10 cellular contexts compared by ENCODE assay signal in the genomic region with DNA sequence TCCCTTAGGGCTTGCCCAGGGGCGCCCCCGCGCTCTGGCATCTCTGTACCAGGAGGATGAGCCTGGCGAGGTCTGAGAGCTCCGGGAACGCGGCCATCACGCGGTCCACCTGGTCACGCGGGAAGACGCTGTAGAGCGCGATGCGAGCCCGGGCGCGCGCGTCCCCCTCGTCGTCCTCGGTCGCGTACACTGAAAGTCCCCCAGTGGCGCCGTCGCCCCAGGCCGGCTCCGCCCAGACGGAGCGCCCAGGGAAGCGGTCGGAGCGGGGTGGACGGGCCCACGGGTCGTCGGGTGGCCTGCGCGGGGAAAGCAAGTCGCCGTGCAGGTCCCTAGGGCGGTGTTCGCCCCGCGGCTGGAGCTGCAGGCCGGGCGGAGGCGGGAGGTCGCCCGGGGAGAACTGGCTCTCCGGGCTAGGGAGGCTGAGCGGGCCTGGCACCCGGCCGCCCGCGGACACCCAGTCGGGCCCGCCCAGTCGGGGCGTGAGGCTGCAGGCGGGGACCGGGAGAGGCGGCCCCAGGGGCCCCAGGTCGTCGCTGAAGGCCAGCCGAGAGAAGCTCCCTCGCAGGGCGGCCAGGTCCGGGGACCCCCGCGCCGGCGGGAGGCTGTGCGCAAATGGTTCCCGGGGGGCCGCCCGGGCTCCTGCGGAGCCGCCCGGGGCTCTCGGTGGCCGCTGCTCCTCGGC. TPM values are rescaled to one million over a fixed set of nuclear protein-coding genes. Genes with fewer than 3 reads are reported as not detected.
DNase-seq lines count a peak whose midpoint lies in the region; ATAC-seq, FAIRE-seq and TF ChIP-seq lines count a peak whose summit lies in the region.
"Had no signal": no experiment of that assay in that cellular context is flagged by ENCODE, and none has a peak within 500 bp of the region (broad histone marks: within the 10 kb centered on the region; RNA-seq: fewer than 3 reads in every experiment).

No MANE protein-coding gene starts in this region.

- no peak overlapping the region for H3K23ac ChIP-seq in H1 (ENCODE audit: insufficient read length)

- peaks cover 59% of the 10 kb centered on the region for H3K36me3 Mint-ChIP-seq in activated CD4-positive, alpha-beta memory T cell treated with anti-CD3 and anti-CD28 coated beads for 36 hours
- H3K36me3 Mint-ChIP-seq in activated CD4-positive, alpha-beta memory T cell treated with anti-CD3 and anti-CD28 coated beads, Interleukin-2, amount 10 ng/mL, durations not matched to agents 7 days and 5 days (ENCODE audit: low read depth): peaks cover 47% of the 10 kb centered on the region

- no peaks in the 10 kb centered on the region for H3K79me1 ChIP-seq in H1 (ENCODE audit: low read depth, low read length)

- no peak overlapping the region for H3K56ac ChIP-seq in H1 (replicated peaks; ENCODE audit: insufficient read length, low read depth, low read length)

- TF ChIP-seq CTCF in H1 (IDR thresholded peaks at IDR 0.05; ENCODE audit: control extremely low read depth in 1 of 3, insufficient read depth in 1 of 3, low read depth in 1 of 3, low read length in 3 of 3): no peak

- no peaks in the 10 kb centered on the region for H3K9me3 ChIP-seq in H1 (ENCODE audit: insufficient read depth in 2 of 2, low read depth in 1 of 2, low read length in 1 of 2)
- H3K9me3 ChIP-seq in mononuclear cell (ENCODE audit: low read depth, low read length): no peaks in the 10 kb centered on the region
- no peaks in the 10 kb centered on the region for H3K9me3 ChIP-seq in thymus (ENCODE audit: control insufficient read depth)

- H3K4me2 ChIP-seq in H1 (ENCODE audit: insufficient read depth in 1 of 2, low read depth in 2 of 2, low read length in 2 of 2): peak overlapping the region; percentile 73 to 96

- H3K9me3 Mint-ChIP-seq in activated CD4-positive, alpha-beta memory T cell treated with anti-CD3 and anti-CD28 coated beads for 36 hours: no peaks in the 10 kb centered on the region
- no peaks in the 10 kb centered on the region for H3K9me3 Mint-ChIP-seq in activated CD4-positive, alpha-beta memory T cell treated with anti-CD3 and anti-CD28 coated beads, Interleukin-2, amount 10 ng/mL, durations not matched to agents 7 days and 5 days

- no peak for FAIRE-seq in H1 (lab: Jason Lieb, UNC)

- CTCF ChIA-PET in activated CD4-positive, alpha-beta memory T cell treated with anti-CD3 and anti-CD28 coated beads for 36 hours (lab: Charles Lee): interaction anchor here (0.8 kb wide), 1 partner anchor 422 kb away, joined by 3 read pairs; no protein-coding TSS in a partner anchor
- CTCF ChIA-PET in activated CD4-positive, alpha-beta memory T cell treated with anti-CD3 and anti-CD28 coated beads, Interleukin-2, amount 10 ng/mL, durations not matched to agents 7 days and 5 days (lab: Charles Lee): interaction anchor here (4.2 kb wide), 1 partner anchor 19 kb away, joined by 11 read pairs; no protein-coding TSS in a partner anchor
- CTCF ChIA-PET in H1 (lab: Charles Lee; ENCODE audit: partially characterized antibody): interaction anchor here (0.5 to 1.2 kb wide), 3 partner anchors 13 to 463 kb away, joined by 3 to 4 read pairs (median 3); no protein-coding TSS in a partner anchor

- no peak overlapping the region for H3K14ac ChIP-seq in H1 (ENCODE audit: insufficient read length)

- no peaks in the 10 kb centered on the region for H3K79me2 ChIP-seq in H1 (ENCODE audit: control insufficient read depth in 1 of 2, insufficient read depth in 2 of 2, low read length in 2 of 2)

- peaks cover 11% of the 10 kb centered on the region; the same call in 1 of the 2 replicates for H3K23me2 ChIP-seq in H1 (ENCODE audit: low read depth, low read length)

- TF ChIP-seq RAD21 in H1 (IDR thresholded peaks at IDR 0.05 in 1 of 2, conservative IDR thresholded peaks at IDR 0.05 in 1 of 2; ENCODE audit: low read depth in 2 of 2, low read length in 2 of 2): no peak

- no peak overlapping the region for H3K18ac ChIP-seq in H1 (ENCODE audit: extremely low read depth, low read length)

- no peak for DNase-seq in activated CD4-positive, alpha-beta memory T cell treated with anti-CD3 and anti-CD28 coated beads for 36 hours
- no peak for DNase-seq in activated CD4-positive, alpha-beta memory T cell treated with anti-CD3 and anti-CD28 coated beads, Interleukin-2, amount 10 ng/mL, durations not matched to agents 7 days and 5 days
- DNase-seq in H1 (ENCODE audit: low read depth in 1 of 2, low spot score in 2 of 2): peak in 1 of 2 experiments; percentile 64
- no peak for DNase-seq in stimulated activated CD4-positive, alpha-beta T cell treated with anti-CD3 and anti-CD28 coated beads, Interleukin-2, amount 100 ng/mL, for 24 hours
- DNase-seq: dermis blood vessel endothelial cell had no signal

- intact Hi-C loops in activated CD4-positive, alpha-beta memory T cell treated with anti-CD3 and anti-CD28 coated beads for 36 hours (cut with micrococcal nuclease): no loop called here

- H2BK20ac ChIP-seq in H1 (ENCODE audit: low read length): no peak overlapping the region

- ATAC-seq in HG03571 (IDR thresholded peaks at IDR 0.05; ENCODE audit: unreplicated experiment): no peak
- no peak for ATAC-seq in GM18519 (IDR thresholded peaks at IDR 0.05; ENCODE audit: low FRiP score, unreplicated experiment)

- H3K36me3 ChIP-seq in H1 (ENCODE audit: control insufficient read depth in 2 of 4, insufficient read depth in 4 of 4, low read length in 3 of 4) (no peaks in the 10 kb centered on the region), thymus (ENCODE audit: control insufficient read depth, insufficient read depth) (no peaks in the 10 kb centered on the region)

- H4K8ac ChIP-seq in H1 (ENCODE audit: extremely low read depth, insufficient read depth, low read length): peak overlapping the region; percentile 89

- no peaks in the 10 kb centered on the region for H4K20me1 ChIP-seq in H1 (replicated peaks in 1 of 2; ENCODE audit: control insufficient read depth in 1 of 2, insufficient read depth in 2 of 2, low read length in 2 of 2)

- H4K91ac ChIP-seq in H1 (replicated peaks; ENCODE audit: insufficient read length, low read length): no peak overlapping the region

- H2AFZ ChIP-seq in H1 (ENCODE audit: low read length): no peak overlapping the region; the same call in 1 of the 2 replicates

- H3K9ac ChIP-seq in H1 (replicated peaks in 1 of 4; ENCODE audit: extremely low read depth in 1 of 4, low read depth in 3 of 4, low read length in 3 of 4): no peak overlapping the region

- peaks cover 6% of the 10 kb centered on the region for H3K4me1 Mint-ChIP-seq in activated CD4-positive, alpha-beta memory T cell treated with anti-CD3 and anti-CD28 coated beads for 36 hours (ENCODE audit: low read depth)
- peaks cover 10% of the 10 kb centered on the region for H3K4me1 Mint-ChIP-seq in activated CD4-positive, alpha-beta memory T cell treated with anti-CD3 and anti-CD28 coated beads, Interleukin-2, amount 10 ng/mL, durations not matched to agents 7 days and 5 days

- H2BK15ac ChIP-seq in H1 (ENCODE audit: low read length): no peak overlapping the region

- H3K27me3 ChIP-seq in H1 (replicated peaks in 1 of 4; ENCODE audit: control insufficient read depth in 3 of 4, extremely low read depth in 1 of 4, insufficient read depth in 3 of 4, low read length in 3 of 4): peaks cover 16 to 32% (median 30%) of the 10 kb centered on the region in 4 experiments
- H3K27me3 ChIP-seq in mononuclear cell (ENCODE audit: insufficient read depth, low read length): peaks cover 3% of the 10 kb centered on the region
- H3K27me3 ChIP-seq in thymus (ENCODE audit: control insufficient read depth, insufficient read depth): peaks cover 7% of the 10 kb centered on the region

- H3K27ac Mint-ChIP-seq in activated CD4-positive, alpha-beta memory T cell treated with anti-CD3 and anti-CD28 coated beads for 36 hours: peak overlapping the region; percentile 18
- no peak overlapping the region for H3K27ac Mint-ChIP-seq in activated CD4-positive, alpha-beta memory T cell treated with anti-CD3 and anti-CD28 coated beads, Interleukin-2, amount 10 ng/mL, durations not matched to agents 7 days and 5 days

- H3K4me1 ChIP-seq in H1 (replicated peaks in 1 of 4; ENCODE audit: control insufficient read depth in 3 of 4, insufficient read depth in 4 of 4, low read length in 3 of 4) (peaks cover 0 to 1% (median 0%) of the 10 kb centered on the region in 4 experiments; a peak in 2 of 7 replicates), mononuclear cell (ENCODE audit: insufficient read depth, low read length) (peaks cover 15% of the 10 kb centered on the region), thymus (ENCODE audit: control insufficient read depth, insufficient read depth, low read length) (peaks cover 8% of the 10 kb centered on the region)

- TF ChIP-seq EP300 in H1 (IDR thresholded peaks at IDR 0.05; ENCODE audit: borderline replicate concordance in 1 of 2, low read depth in 2 of 2, low read length in 2 of 2): no peak

- H2AK5ac ChIP-seq in H1 (ENCODE audit: low read depth, low read length): no peak overlapping the region

- H3K27ac ChIP-seq in H1 (ENCODE audit: low read depth, low read length) (no peak overlapping the region), thymus (ENCODE audit: low read depth) (no peak overlapping the region)

- 8% methylated on average over 57 of the region's 85 CpGs; no CpG with 5 or more reads in 1 of the 2 experiments for WGBS in H1 (ENCODE audit: extremely low coverage in 1 of 2, insufficient coverage in 1 of 2, insufficient read length in 1 of 2, insufficient replicate concordance in 2 of 2, low coverage in 1 of 2, low lambda C conversion rate in 2 of 2, missing lambda C conversion rate in 1 of 2), 2 experiments
- 11% methylated on average over 85 of the region's 85 CpGs for WGBS in thymus

- H3K4ac ChIP-seq in H1 (replicated peaks; ENCODE audit: insufficient read length, low read depth, low read length): no peak overlapping the region

- no peaks in the 10 kb centered on the region for H3K27me3 Mint-ChIP-seq in activated CD4-positive, alpha-beta memory T cell treated with anti-CD3 and anti-CD28 coated beads for 36 hours
- no peaks in the 10 kb centered on the region for H3K27me3 Mint-ChIP-seq in activated CD4-positive, alpha-beta memory T cell treated with anti-CD3 and anti-CD28 coated beads, Interleukin-2, amount 10 ng/mL, durations not matched to agents 7 days and 5 days
- H3K27me3 Mint-ChIP-seq: CD8-positive, alpha-beta memory T cell had no signal

- no peak overlapping the region for H4K5ac ChIP-seq in H1 (ENCODE audit: insufficient read length, low read depth, low read length)

- no peak overlapping the region for H2BK5ac ChIP-seq in H1 (ENCODE audit: low read depth, low read length)

- no peak overlapping the region for H3K4me3 Mint-ChIP-seq in activated CD4-positive, alpha-beta memory T cell treated with anti-CD3 and anti-CD28 coated beads for 36 hours
- H3K4me3 Mint-ChIP-seq in activated CD4-positive, alpha-beta memory T cell treated with anti-CD3 and anti-CD28 coated beads, Interleukin-2, amount 10 ng/mL, durations not matched to agents 7 days and 5 days: no peak overlapping the region

- H2BK12ac ChIP-seq in H1 (ENCODE audit: low read depth, low read length): peak overlapping the region; percentile 50; the same call in 1 of the 2 replicates

- H2BK120ac ChIP-seq in H1 (replicated peaks; ENCODE audit: low read depth, low read length): no peak overlapping the region

- H3K4me3 ChIP-seq in H1 (ENCODE audit: extremely low read depth in 1 of 4, insufficient read depth in 2 of 4, low read depth in 3 of 4, low read length in 4 of 4) (peak overlapping the region; percentile 46 to 67 (median 50)), mononuclear cell (ENCODE audit: low read length) (peak overlapping the region; percentile 15), thymus (ENCODE audit: low read length) (peak overlapping the region; percentile 43)

- no peak for TF ChIP-seq POLR2A in H1 (IDR thresholded peaks at IDR 0.05; ENCODE audit: control extremely low read depth in 1 of 2, low read depth in 2 of 2, low read length in 2 of 2)

- POLR2A ChIA-PET in activated CD4-positive, alpha-beta memory T cell treated with anti-CD3 and anti-CD28 coated beads for 36 hours (lab: Charles Lee): no interaction called here
- POLR2A ChIA-PET in activated CD4-positive, alpha-beta memory T cell treated with anti-CD3 and anti-CD28 coated beads, Interleukin-2, amount 10 ng/mL, durations not matched to agents 7 days and 5 days (lab: Charles Lee): no interaction called here
- POLR2A ChIA-PET in H1 (lab: Charles Lee; ENCODE audit: partially characterized antibody): interaction anchor here (1.0 to 1.5 kb wide), 3 partner anchors 9 to 397 kb away, joined by 3 to 7 read pairs (median 3); no protein-coding TSS in a partner anchor

RNA-seq across cellular contexts. Expression of a gene that starts 34.0 kb away (rescaled TPM):
- total RNA-seq in activated CD4-positive, alpha-beta memory T cell treated with anti-CD3 and anti-CD28 coated beads for 36 hours: 100 to 1,000 TPM; 124 to 129 TPM
- total RNA-seq in activated CD4-positive, alpha-beta memory T cell treated with anti-CD3 and anti-CD28 coated beads, Interleukin-2, amount 10 ng/mL, durations not matched to agents 7 days and 5 days: 10 to 100 TPM; 37.4 to 37.6 TPM
- total RNA-seq in H1 (2021; fragmentation: NEBNext Ultra II Directional; extraction: Animal tissue kit (Norgen Biotek cat#: 25700)): 0.07 and 0.08 TPM in 2 replicates
- polyA plus RNA-seq in H1 (2011; rRNA removed): 0.05 TPM in 2 replicates
- 0.13 TPM for polyA plus RNA-seq in H1 (2011; cell fraction: cytosol; rRNA removed)
- 0.20 TPM for polyA plus RNA-seq in H1 (2011; cell fraction: nucleus; rRNA removed)
- polyA plus RNA-seq in H1 (2012, experiment 1 of 2): 0.03 to 0.09 TPM in 2 of 4 replicates, not detected in the others
- polyA plus RNA-seq in H1 (2012, experiment 2 of 2): not detected
- 0.10 TPM for polyA plus RNA-seq in H1 (2013, experiment 1 of 2)
- polyA plus RNA-seq in H1 (2013, experiment 2 of 2): 0.04 TPM
- 0.05 and 0.09 TPM in 2 replicates for polyA minus RNA-seq in H1 (2011; rRNA and poly(A)+ RNA removed)
- not detected for polyA minus RNA-seq in H1 (2011; cell fraction: cytosol; rRNA and poly(A)+ RNA removed)
- polyA minus RNA-seq in H1 (2011; cell fraction: nucleus; rRNA and poly(A)+ RNA removed): 0.20 TPM
- 50.7 TPM for total RNA-seq in mononuclear cell
- 5.8 TPM for polyA plus RNA-seq in thymus

RNA-seq across cellular contexts. Expression of a gene that starts 50.8 kb away (rescaled TPM):
- total RNA-seq in activated CD4-positive, alpha-beta memory T cell treated with anti-CD3 and anti-CD28 coated beads for 36 hours: 1 to 10 TPM; 4.8 to 5.8 TPM
- total RNA-seq in activated CD4-positive, alpha-beta memory T cell treated with anti-CD3 and anti-CD28 coated beads, Interleukin-2, amount 10 ng/mL, durations not matched to agents 7 days and 5 days: 1 to 10 TPM; 8.1 to 8.5 TPM
- total RNA-seq in H1 (2021; fragmentation: NEBNext Ultra II Directional; extraction: Animal tissue kit (Norgen Biotek cat#: 25700)): 1.0 and 1.3 TPM in 2 replicates
- 0.09 TPM in 1 of 2 replicates, not detected in the other for polyA plus RNA-seq in H1 (2011; rRNA removed)
- polyA plus RNA-seq in H1 (2011; cell fraction: cytosol; rRNA removed): not detected
- polyA plus RNA-seq in H1 (2011; cell fraction: nucleus; rRNA removed): 0.29 TPM
- polyA plus RNA-seq in H1 (2012, experiment 1 of 2): 0.15 to 0.35 TPM in 2 of 4 replicates, not detected in the others
- polyA plus RNA-seq in H1 (2012, experiment 2 of 2): not detected
- polyA plus RNA-seq in H1 (2013, experiment 1 of 2): 0.22 TPM
- 0.07 TPM for polyA plus RNA-seq in H1 (2013, experiment 2 of 2)
- polyA minus RNA-seq in H1 (2011; rRNA and poly(A)+ RNA removed): 2.1 and 2.5 TPM in 2 replicates
- not detected for polyA minus RNA-seq in H1 (2011; cell fraction: cytosol; rRNA and poly(A)+ RNA removed)
- 6.0 TPM for polyA minus RNA-seq in H1 (2011; cell fraction: nucleus; rRNA and poly(A)+ RNA removed)
- total RNA-seq in mononuclear cell: 16.9 TPM
- 0.25 TPM for polyA plus RNA-seq in thymus

Comparison
In these comparisons a context has a peak if more than half of its experiments do, and no peak if none do; other contexts are left out.
1. RNA of a gene that starts 34.0 kb away (total RNA-seq): 124 to 129 TPM in activated CD4-positive, alpha-beta memory T cell treated with anti-CD3 and anti-CD28 coated beads for 36 hours, 50.7 TPM in mononuclear cell (single experiment) and 37.4 to 37.6 TPM in activated CD4-positive, alpha-beta memory T cell treated with anti-CD3 and anti-CD28 coated beads, Interleukin-2, amount 10 ng/mL, durations not matched to agents 7 days and 5 days; 0.07 to 0.08 TPM in H1; every median in the first group is over 10 times any median in the second.
2. Peak in every context shown above with its lines, with median percentiles within 50 percentile points of each other: H3K4me3 ChIP-seq.